In the genomic region with DNA sequence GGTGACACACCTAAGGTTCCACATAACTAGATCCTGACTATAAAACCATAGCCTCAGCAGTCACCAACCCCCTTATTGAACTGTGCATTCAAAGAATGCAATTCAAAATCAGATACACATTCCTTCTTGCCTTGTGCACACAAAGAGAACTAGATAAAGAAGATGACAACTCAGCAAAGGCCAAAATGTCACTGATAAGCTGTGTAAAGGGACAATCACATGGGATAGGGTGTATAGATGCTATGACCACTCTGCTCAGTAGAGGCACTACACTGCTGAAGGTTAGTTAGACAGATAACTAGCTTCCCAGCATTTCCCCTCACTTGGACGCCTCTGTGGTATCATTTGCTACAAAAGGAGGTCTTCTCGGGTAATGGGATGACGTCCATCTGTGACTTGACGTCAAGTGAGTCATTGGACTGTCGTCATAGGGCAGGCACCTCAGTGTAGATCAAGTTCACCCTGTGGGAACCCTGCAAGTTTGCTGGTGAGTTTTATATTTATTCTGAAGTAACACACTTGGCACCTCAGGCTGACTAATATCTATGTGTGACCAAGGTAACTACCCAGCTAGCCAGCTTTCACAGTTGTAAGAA, we compare ENCODE assay signal across 14 cellular contexts.
"Had no signal": no experiment of that assay in that cellular context is flagged by ENCODE, and none has a peak within 500 bp of the region (broad histone marks: within the 10 kb centered on the region; RNA-seq: fewer than 3 reads in every experiment).

No MANE protein-coding gene starts in this region.

- H3K27ac Mint-ChIP-seq: activated CD4-positive, alpha-beta T cell treated with anti-CD3 and anti-CD28 coated beads for 36 hours; activated CD8-positive, alpha-beta T cell treated with anti-CD3 and anti-CD28 coated beads, Interleukin-2, amount 10 ng/mL, durations not matched to agents 7 days and 5 days had no signal

- H3K9me3 ChIP-seq: gastrocnemius medialis, left ventricle myocardium inferior, sigmoid colon, vagina had no signal

- H3K27me3 Mint-ChIP-seq: activated CD4-positive, alpha-beta T cell treated with anti-CD3 and anti-CD28 coated beads for 36 hours had no signal

- ATAC-seq: activated CD4-positive, alpha-beta T cell treated with anti-CD3 and anti-CD28 coated beads for 36 hours; activated CD8-positive, alpha-beta T cell treated with anti-CD3 and anti-CD28 coated beads, Interleukin-2, amount 10 ng/mL, durations not matched to agents 7 days and 5 days; gastrocnemius medialis had no signal

- H3K4me1 Mint-ChIP-seq: activated CD4-positive, alpha-beta T cell treated with anti-CD3 and anti-CD28 coated beads for 36 hours had no signal

- H3K36me3 ChIP-seq: cardiac muscle cell, gastrocnemius medialis, left ventricle myocardium inferior, sigmoid colon, vagina had no signal

- H3K4me3 Mint-ChIP-seq: activated CD4-positive, alpha-beta T cell treated with anti-CD3 and anti-CD28 coated beads for 36 hours; activated CD8-positive, alpha-beta T cell treated with anti-CD3 and anti-CD28 coated beads, Interleukin-2, amount 10 ng/mL, durations not matched to agents 7 days and 5 days had no signal

- H3K27ac ChIP-seq: cardiac muscle cell, gastrocnemius medialis, left ventricle myocardium inferior, sigmoid colon, vagina had no signal

- FAIRE-seq: colon, keratinocyte had no signal

- DNase-seq: activated CD4-positive, alpha-beta T cell treated with anti-CD3 and anti-CD28 coated beads for 36 hours; activated CD8-positive, alpha-beta memory T cell treated with anti-CD3 and anti-CD28 coated beads, Interleukin-2, amount 50 U/mL, for 48 hours; activated CD8-positive, alpha-beta T cell treated with anti-CD3 and anti-CD28 coated beads, Interleukin-2, amount 10 ng/mL, durations not matched to agents 7 days and 5 days; activated naive CD4-positive, alpha-beta T cell treated with Interleukin-2 at 50 U/mL for 16 hours; gastrocnemius medialis; left ventricle myocardium inferior; sigmoid colon; stimulated activated CD4-positive, alpha-beta T cell treated with anti-CD3 and anti-CD28 coated beads, Interleukin-4, amount 100 ng/mL, for 1 hour; stimulated activated CD8-positive, alpha-beta memory T cell treated with anti-CD3 and anti-CD28 coated beads, Interleukin-4, amount 100 ng/mL, for 48 hours; T1000 had no signal

- H3K4me3 ChIP-seq: cardiac muscle cell, gastrocnemius medialis, left ventricle myocardium inferior, sigmoid colon, vagina had no signal

- H3K27me3 ChIP-seq: cardiac muscle cell, gastrocnemius medialis, sigmoid colon, vagina had no signal
